Comparison of ENCODE assay signal across 9 cellular contexts in the genomic region with DNA sequence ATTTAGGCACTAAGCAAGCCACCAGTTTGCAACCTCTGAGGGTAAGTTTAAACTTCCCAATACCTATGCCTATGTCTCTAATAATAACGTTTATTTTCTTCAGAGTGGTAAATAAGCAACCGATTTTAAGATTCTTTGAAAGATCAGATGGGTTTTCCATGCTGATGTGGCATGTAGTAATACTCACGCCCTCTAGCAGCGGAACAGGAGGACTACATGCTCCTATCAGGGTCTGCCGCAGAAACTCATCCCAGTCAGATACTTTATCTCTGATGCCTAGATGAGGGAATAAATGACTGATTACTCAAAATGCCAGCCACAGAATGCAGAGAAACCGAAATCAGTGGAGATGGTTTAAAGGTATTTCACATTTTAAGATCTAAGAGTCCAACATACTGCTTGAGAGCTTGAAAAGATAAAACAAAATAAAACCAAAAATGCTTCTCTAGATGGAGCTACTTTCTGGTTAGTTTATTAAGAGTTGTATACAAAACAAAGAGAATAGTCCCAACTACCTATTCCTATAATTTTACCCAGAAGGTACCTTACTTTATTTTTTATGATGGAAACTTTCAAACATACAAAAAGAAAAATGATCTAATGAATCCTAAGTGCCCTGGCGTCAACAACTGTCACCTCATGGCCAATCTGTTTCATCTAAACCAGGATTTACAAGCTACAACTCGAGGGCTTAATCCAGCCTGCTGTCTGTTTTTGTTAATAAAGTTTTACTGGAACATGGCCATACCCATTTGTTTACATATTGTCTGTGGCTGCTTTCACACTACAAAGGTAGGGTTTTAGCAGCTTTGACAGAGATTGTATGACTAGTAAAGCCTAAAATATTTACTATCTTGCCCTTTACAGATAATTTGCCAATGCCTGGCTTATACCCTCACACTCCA. TPM values are rescaled to one million over a fixed set of nuclear protein-coding genes. Genes with fewer than 3 reads are reported as not detected.
DNase-seq lines count a peak whose midpoint lies in the region; ATAC-seq and TF ChIP-seq lines count a peak whose summit lies in the region.
"Had no signal": no experiment of that assay in that cellular context is flagged by ENCODE, and none has a peak within 500 bp of the region (broad histone marks: within the 10 kb centered on the region; RNA-seq: fewer than 3 reads in every experiment).

No MANE protein-coding gene starts in this region.

- POLR2A ChIA-PET in OCI-LY7 (lab: Charles Lee), result interaction anchor here (0.6 to 1.3 kb wide), 3 partner anchors 92 to 215 kb away, joined by 3 read pairs; no protein-coding TSS in a partner anchor

- H2BK5ac ChIP-seq in neuronal stem cell (ENCODE audit: low read length), result no peak overlapping the region

- CTCF ChIA-PET in OCI-LY7 (lab: Charles Lee; ENCODE audit: unreplicated experiment), result no interaction called here

- H2BK120ac ChIP-seq in neuronal stem cell (ENCODE audit: low read depth, low read length), result no peak overlapping the region

- intact Hi-C loops in OCI-LY7 (cut with micrococcal nuclease; ENCODE audit: unreplicated experiment), result loop anchor here (1.0 to 10.0 kb wide), 2 partner anchors 84 to 110 kb away; partner anchors contain the start of gene SFMBT1

- DNase-seq in GDM1 (lab: John Stamatoyannopoulos, UW) (peak; percentile 15), OCI-LY7 (ENCODE audit: low spot score) (peak; percentile 71), activated T-helper 1 cell treated with Interleukin-2 at 50 U/mL for 16 hours (ENCODE audit: low read depth) (peak; percentile 23), fibroblast of pulmonary artery (ENCODE audit: low read depth) (peak; percentile 64), neuronal stem cell (ENCODE audit: low spot score) (peak; percentile 14), suprapubic skin (ENCODE audit: low spot score in 2 of 2) (no peak), T1000 (lab: John Stamatoyannopoulos, UW) (no peak)

- no peaks in the 10 kb centered on the region for H3K9me2 ChIP-seq in OCI-LY7 (ENCODE audit: insufficient read depth, low read length)

- no peak for TF ChIP-seq POLR2A in suprapubic skin (IDR thresholded peaks at IDR 0.05)

- no peak overlapping the region for H3K18ac ChIP-seq in neuronal stem cell (ENCODE audit: low read length)

- no peak overlapping the region for H2BK12ac ChIP-seq in neuronal stem cell (ENCODE audit: low read length)

- no peak overlapping the region for H3K27ac ChIP-seq in OCI-LY7 (ENCODE audit: low read depth, low read length, poor library complexity, severe bottlenecking)
- no peak overlapping the region for H3K27ac ChIP-seq in neuronal stem cell (replicated peaks; ENCODE audit: low read length)
- H3K27ac ChIP-seq in suprapubic skin, result no peak overlapping the region
- H3K27ac ChIP-seq: epithelial cell of prostate had no signal

- H3K27me3 ChIP-seq in neuronal stem cell (ENCODE audit: control insufficient read depth in 3 of 3, insufficient read depth in 3 of 3, low read depth in 1 of 3, low read length in 3 of 3) (no peaks in the 10 kb centered on the region), suprapubic skin (no peaks in the 10 kb centered on the region)

- TF ChIP-seq CTCF in OCI-LY7 (conservative IDR thresholded peaks at IDR 0.05; ENCODE audit: low read length) (peak; percentile 94), fibroblast of pulmonary artery (IDR thresholded peaks at IDR 0.05; ENCODE audit: low read length, missing control alignments) (peak; percentile 92), suprapubic skin (IDR thresholded peaks at IDR 0.05) (peak; percentile 65 to 75)

- H3K79me1 ChIP-seq in neuronal stem cell (ENCODE audit: low read depth, low read length), result no peaks in the 10 kb centered on the region

- no TSS peak for BruUV-seq in OCI-LY7 (replicated peaks; lab: Mats Ljungman, UMichigan)

- no peak overlapping the region for H3K9ac ChIP-seq in neuronal stem cell (ENCODE audit: low read depth, low read length, poor library complexity)

- ATAC-seq in HG03108 (IDR thresholded peaks at IDR 0.05; ENCODE audit: unreplicated experiment), result peak; percentile 82

- H3K14ac ChIP-seq in neuronal stem cell (ENCODE audit: low read length), result no peak overlapping the region

- no peak overlapping the region for H3K4ac ChIP-seq in neuronal stem cell (ENCODE audit: low read length)

- TF ChIP-seq EP300 in suprapubic skin (IDR thresholded peaks at IDR 0.05), result no peak

- H4K8ac ChIP-seq in neuronal stem cell (ENCODE audit: low read depth, low read length), result no peak overlapping the region

- H3K36me3 ChIP-seq in OCI-LY7 (ENCODE audit: insufficient read depth, low read length) (no peaks in the 10 kb centered on the region), neuronal stem cell (replicated peaks in 1 of 2; ENCODE audit: control insufficient read depth in 2 of 2, insufficient read depth in 2 of 2, low read length in 2 of 2) (peaks cover 3 to 33% of the 10 kb centered on the region in 2 donors), suprapubic skin (peaks cover 2% of the 10 kb centered on the region)

- H2AFZ ChIP-seq in OCI-LY7 (ENCODE audit: low read length) (no peak overlapping the region), neuronal stem cell (ENCODE audit: low read length) (peak overlapping the region; percentile 66)

- no peak overlapping the region for H2BK15ac ChIP-seq in neuronal stem cell (ENCODE audit: low read length)

- H3K9me3 ChIP-seq in OCI-LY7 (ENCODE audit: low read length) (no peaks in the 10 kb centered on the region), neuronal stem cell (replicated peaks in 1 of 2; ENCODE audit: control insufficient read depth in 2 of 2, insufficient read depth in 1 of 2, low read depth in 1 of 2, low read length in 2 of 2) (no peaks in the 10 kb centered on the region), suprapubic skin (no peaks in the 10 kb centered on the region)

- no peak overlapping the region for H4K91ac ChIP-seq in neuronal stem cell (ENCODE audit: low read depth, low read length, poor library complexity)

- peaks cover 9% of the 10 kb centered on the region for H3K4me1 ChIP-seq in OCI-LY7 (ENCODE audit: insufficient read depth, low read length, poor library complexity, severe bottlenecking)
- no peaks in the 10 kb centered on the region for H3K4me1 ChIP-seq in neuronal stem cell (ENCODE audit: control insufficient read depth in 2 of 2, insufficient read depth in 1 of 2, low read depth in 1 of 2, low read length in 2 of 2)
- H3K4me1 ChIP-seq in suprapubic skin, result no peaks in the 10 kb centered on the region

- H4K20me1 ChIP-seq in OCI-LY7 (ENCODE audit: insufficient read depth, low read length), result no peaks in the 10 kb centered on the region

- H3K4me3 ChIP-seq in OCI-LY7 (ENCODE audit: low read depth, low read length, poor library complexity, severe bottlenecking) (no peak overlapping the region), fibroblast of pulmonary artery (replicated peaks; ENCODE audit: low read depth, low read length) (no peak overlapping the region), neuronal stem cell (ENCODE audit: low read length in 2 of 2) (no peak overlapping the region), suprapubic skin (no peak overlapping the region)

- H2AK5ac ChIP-seq in neuronal stem cell (ENCODE audit: low read depth, low read length), result no peak overlapping the region

- H3K23ac ChIP-seq in neuronal stem cell (ENCODE audit: low read depth, low read length, poor library complexity), result no peak overlapping the region

- no peaks in the 10 kb centered on the region for H3K79me2 ChIP-seq in OCI-LY7 (ENCODE audit: insufficient read depth, low read depth, low read length)

- no CpG with 5 or more reads among the region's 8 CpGs for WGBS in neuronal stem cell (ENCODE audit: extremely low coverage in 2 of 2, insufficient read length in 2 of 2, insufficient replicate concordance in 1 of 2), 2 donors
- WGBS in suprapubic skin, result 13% methylated on average over 8 of the region's 8 CpGs

- H3K4me2 ChIP-seq in OCI-LY7 (ENCODE audit: low read length), result no peak overlapping the region
- H3K4me2 ChIP-seq in neuronal stem cell (ENCODE audit: insufficient read depth, low read length, poor library complexity, severe bottlenecking), result no peak overlapping the region

RNA-seq across cellular contexts. Expression of gene STIMATE, which starts 37.5 kb away (rescaled TPM):
- total RNA-seq in OCI-LY7 (2014; rRNA removed; shearing (Covaris generic)), result 8.1 and 18.1 TPM in 2 replicates
- total RNA-seq in OCI-LY7 (2022) (19.0 and 24.6 TPM in 2 replicates), suprapubic skin (10 to 100 TPM; 15.9 to 25.7 (median 19.3) TPM)
- 11.6 TPM for polyA plus RNA-seq in neuronal stem cell (2013, experiment 1 of 2)
- polyA plus RNA-seq in neuronal stem cell (2013, experiment 2 of 2), result 11.8 TPM

Comparison
In these comparisons a context has a peak if more than half of its experiments do, and no peak if none do; other contexts are left out.
1. DNase-seq: peak in GDM1 (single experiment), OCI-LY7 (single experiment), activated T-helper 1 cell treated with Interleukin-2 at 50 U/mL for 16 hours (single experiment), fibroblast of pulmonary artery (single experiment) and neuronal stem cell (single experiment); none in suprapubic skin (0 of 2) and T1000 (single experiment).
2. Peak in every context shown above with its lines, with median percentiles within 50 percentile points of each other: CTCF ChIP-seq.